In genomic region chr12:31803306-31804184, GRCh38 we compare ENCODE assay signal across 1 cellular context.
TF ChIP-seq lines count a peak whose summit lies in the region.

No MANE protein-coding gene starts in this region.

TF ChIP-seq in K562, 482 proteins besides CTCF, POLR2A, EP300 and RAD21 (continued from another document):
- no peak for TF ChIP-seq ELK3 (CRISPR knock-in tag; IDR thresholded peaks at IDR 0.05)
- no peak for TF ChIP-seq ZNF589 (CRISPR knock-in tag; IDR thresholded peaks at IDR 0.05; ENCODE audit: low read depth)
- no peak for TF ChIP-seq GTF2A2 (tag; IDR thresholded peaks at IDR 0.05)
- TF ChIP-seq CEBPG (CRISPR knock-in tag; IDR thresholded peaks at IDR 0.05): no peak
- no peak for TF ChIP-seq CEBPG (tag; conservative IDR thresholded peaks at IDR 0.05 in 1 of 2, IDR thresholded peaks at IDR 0.05 in 1 of 2)
- no peak for TF ChIP-seq BCL6 (CRISPR knock-in tag; IDR thresholded peaks at IDR 0.05)
- no peak for TF ChIP-seq PRPF4 (IDR thresholded peaks at IDR 0.05; ENCODE audit: insufficient read depth, low read depth, low read length, poor library complexity, severe bottlenecking)
- no peak for TF ChIP-seq GTF2E2 (tag; IDR thresholded peaks at IDR 0.05)
TF ChIP-seq in K562: peak in this region for 2.
